ENCODE assay signal across 33 cellular contexts in genomic region chr18:5825663-5826062, GRCh38.
"Had no signal": no experiment of that assay in that cellular context is flagged by ENCODE, and none has a peak within 500 bp of the region (broad histone marks: within the 10 kb centered on the region; RNA-seq: fewer than 3 reads in every experiment).

No MANE protein-coding gene starts in this region.

- H3K27me3 ChIP-seq: adrenal gland, ascending aorta, body of pancreas, brain microvascular endothelial cell, breast epithelium, cardiac muscle cell had no signal

- H3K4me1 ChIP-seq: adrenal gland, ascending aorta, body of pancreas, breast epithelium had no signal

- H3K27ac ChIP-seq: adrenal gland, ascending aorta, body of pancreas, brain microvascular endothelial cell, breast epithelium, cardiac muscle cell had no signal

- DNase-seq: activated effector memory CD4-positive, alpha-beta T cell treated with anti-CD3 and anti-CD28 coated beads, Interleukin-2, amount 50 U/mL, for 16 hours; activated effector memory CD4-positive, alpha-beta T cell treated with Interleukin-2 at 50 U/mL for 16 hours; activated gamma-delta T cell; activated gamma-delta T cell treated with Interleukin-2 at 50 U/mL for 16 hours; activated naive CD4-positive, alpha-beta T cell; activated naive CD4-positive, alpha-beta T cell treated with anti-CD3 and anti-CD28 coated beads for 36 hours; activated naive CD4-positive, alpha-beta T cell treated with anti-CD3 and anti-CD28 coated beads, Interleukin-2, amount 10 ng/mL, durations not matched to agents 7 days and 5 days; activated naive CD4-positive, alpha-beta T cell treated with anti-CD3 and anti-CD28 coated beads, Interleukin-2, amount 50 U/mL, for 16 hours; activated naive CD4-positive, alpha-beta T cell treated with Interleukin-2 at 50 U/mL for 16 hours; activated naive CD8-positive, alpha-beta T cell treated with anti-CD3 and anti-CD28 coated beads for 36 hours; activated naive CD8-positive, alpha-beta T cell treated with anti-CD3 and anti-CD28 coated beads, Interleukin-2, amount 10 ng/mL, durations not matched to agents 7 days and 5 days; activated naive CD8-positive, alpha-beta T cell treated with anti-CD3 and anti-CD28 coated beads, Interleukin-2, amount 50 U/mL, for 24 hours; activated T-cell treated with anti-CD3 and anti-CD28 coated beads, Interleukin-2, amount 50 U/mL, for 24 hours; activated T-cell treated with anti-CD3 and anti-CD28 coated beads, Interleukin-2, amount 50 U/mL, for 4 hours; activated T-cell treated with anti-CD3 and anti-CD28 coated beads, Interleukin-2, amount 50 U/mL, for 48 hours; activated T-cell treated with anti-CD3 and anti-CD28 coated beads, Interleukin-2, amount 50 U/mL, for 72 hours; adrenal gland; amniotic stem cell; amygdala; anterior cingulate cortex; aorta; body of pancreas; brain microvascular endothelial cell; caudate nucleus; central memory CD4-positive, alpha-beta T cell; cerebellar nuclear complex had no signal

- H3K9me3 ChIP-seq: adrenal gland, ascending aorta, body of pancreas, breast epithelium had no signal

- H3K4me3 ChIP-seq: adrenal gland, ascending aorta, body of pancreas, breast epithelium, cardiac muscle cell had no signal

- FAIRE-seq: astrocyte, bronchial epithelial cell had no signal

- ATAC-seq: activated naive CD4-positive, alpha-beta T cell treated with anti-CD3 and anti-CD28 coated beads, Interleukin-2, amount 50 U/mL, for 72 hours; activated naive CD8-positive, alpha-beta T cell treated with anti-CD3 and anti-CD28 coated beads, Interleukin-2, amount 50 U/mL, for 24 hours; activated T-cell treated with anti-CD3 and anti-CD28 coated beads, Interleukin-2, amount 50 U/mL, for 4 hours; activated T-cell treated with anti-CD3 and anti-CD28 coated beads, Interleukin-2, amount 50 U/mL, for 72 hours; activated T-helper 17 cell treated with anti-CD3 and anti-CD28 coated beads, Interleukin-2, amount 50 U/mL, for 72 hours; body of pancreas had no signal

- H3K36me3 ChIP-seq: adrenal gland, ascending aorta, brain microvascular endothelial cell, breast epithelium, cardiac muscle cell had no signal
